Comparison of ENCODE assay signal across 9 cellular contexts in the genomic region with DNA sequence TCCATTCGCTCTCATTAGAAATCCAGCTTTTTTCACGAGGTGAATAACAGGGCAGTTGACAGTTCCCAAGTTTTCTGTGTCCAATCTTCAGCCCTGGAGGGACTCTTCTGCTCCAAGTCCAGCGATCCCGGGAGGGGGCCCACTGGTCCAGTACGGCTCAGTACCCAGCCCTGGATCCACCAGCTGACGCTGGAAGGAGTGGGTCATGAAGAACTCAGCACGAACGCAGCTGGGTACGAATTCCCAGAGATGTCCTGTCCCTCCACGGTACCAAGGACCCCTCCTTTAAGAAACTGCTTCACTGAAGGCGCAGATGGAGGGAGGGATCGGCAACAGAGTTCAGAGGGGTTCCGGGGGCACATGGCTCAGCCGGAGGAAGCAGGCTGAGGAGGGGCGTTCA. TPM values are rescaled to one million over a fixed set of nuclear protein-coding genes. Genes with fewer than 3 reads are reported as not detected.
DNase-seq lines count a peak whose midpoint lies in the region; ATAC-seq, FAIRE-seq and TF ChIP-seq lines count a peak whose summit lies in the region.
"Had no signal": no experiment of that assay in that cellular context is flagged by ENCODE, and none has a peak within 500 bp of the region (broad histone marks: within the 10 kb centered on the region; RNA-seq: fewer than 3 reads in every experiment).

No MANE protein-coding gene starts in this region.

- H3K27ac Mint-ChIP-seq in activated naive CD4-positive, alpha-beta T cell treated with anti-CD3 and anti-CD28 coated beads for 36 hours: peak overlapping the region; percentile 99

- CTCF ChIA-PET in activated naive CD4-positive, alpha-beta T cell treated with anti-CD3 and anti-CD28 coated beads for 36 hours (lab: Charles Lee): interaction anchor here (0.6 to 1.8 kb wide), 2 partner anchors 33 to 957 kb away, joined by 4 to 5 read pairs; no protein-coding TSS in a partner anchor
- CTCF ChIA-PET in K562 (lab: Yijun Ruan, JAX; ENCODE audit: low intra/inter-chr PET ratio): no interaction called here

- H3K36me3 Mint-ChIP-seq in activated naive CD4-positive, alpha-beta T cell treated with anti-CD3 and anti-CD28 coated beads for 36 hours (ENCODE audit: low read depth): peaks cover 6% of the 10 kb centered on the region

- POLR2A ChIA-PET in K562 (lab: Yijun Ruan, JAX): interaction anchor here (0.6 to 8.4 kb wide), 5 partner anchors 8 to 164 kb away, joined by 3 to 111 read pairs (median 4); a partner anchor contains a TSS

- 80% methylated on average over 14 of the region's 15 CpGs for WGBS in K562 (ENCODE audit: insufficient coverage, low coverage, missing lambda C conversion rate)
- 87% methylated on average over 7 of the region's 15 CpGs for WGBS in right lobe of liver (ENCODE audit: insufficient coverage, low coverage, low lambda C conversion rate, missing lambda C conversion rate)

- H3K9me3 Mint-ChIP-seq in activated naive CD4-positive, alpha-beta T cell treated with anti-CD3 and anti-CD28 coated beads for 36 hours: no peaks in the 10 kb centered on the region

- no peak for ATAC-seq in K562
- no peak for ATAC-seq in right lobe of liver
- no peak for ATAC-seq in HG02678 (IDR thresholded peaks at IDR 0.05; ENCODE audit: unreplicated experiment)

- H3K4me3 Mint-ChIP-seq in activated naive CD4-positive, alpha-beta T cell treated with anti-CD3 and anti-CD28 coated beads for 36 hours: peak overlapping the region; percentile 100

- H3K27ac ChIP-seq in K562 (ENCODE audit: extremely low read depth, low read depth, low read length) (no peak overlapping the region), right lobe of liver (peak overlapping the region in 2 of 3 donors; percentile 92 to 93), tibial artery (peak overlapping the region in 1 of 2 donors; percentile 93)

- TF ChIP-seq RAD21 in K562 (CRISPR knock-in tag; conservative IDR thresholded peaks at IDR 0.05 in 1 of 2, IDR thresholded peaks at IDR 0.05 in 1 of 2): no peak

- H2AFZ ChIP-seq in K562 (ENCODE audit: low read depth, low read length): peak overlapping the region; percentile 95; the same call in 1 of the 2 replicates

- H4K20me1 ChIP-seq in K562 (replicated peaks; ENCODE audit: control insufficient read depth, insufficient read depth, low read length): no peaks in the 10 kb centered on the region

- peaks cover 17% of the 10 kb centered on the region for H3K79me2 ChIP-seq in K562 (ENCODE audit: control insufficient read depth, insufficient read depth, low read length)

- peak overlapping the region; percentile 77 to 98 for H3K9ac ChIP-seq in K562 (ENCODE audit: insufficient read depth in 1 of 2, low read depth in 2 of 2, low read length in 2 of 2)

- no peaks in the 10 kb centered on the region; the same call in 2 of the 3 replicates for H3K36me3 ChIP-seq in K562 (ENCODE audit: control insufficient read depth, insufficient read depth, low read length)
- no peaks in the 10 kb centered on the region for H3K36me3 ChIP-seq in right lobe of liver
- peaks cover 0 to 18% (median 4%) of the 10 kb centered on the region in 3 donors for H3K36me3 ChIP-seq in tibial artery

- H3K27me3 Mint-ChIP-seq in activated naive CD4-positive, alpha-beta T cell treated with anti-CD3 and anti-CD28 coated beads for 36 hours (ENCODE audit: low read depth): no peaks in the 10 kb centered on the region

- intact Hi-C loops in activated naive CD4-positive, alpha-beta T cell treated with anti-CD3 and anti-CD28 coated beads for 36 hours (cut with micrococcal nuclease): no loop called here
- intact Hi-C loops in K562 (cut with micrococcal nuclease): loop anchor here (5.0 kb wide), 1 partner anchor 52 kb away; no protein-coding TSS in a partner anchor
- intact Hi-C loops in right lobe of liver (cut with DNase I): no loop called here
- intact Hi-C loops in tibial artery (cut with DNase I; ENCODE audit: low total_unique reads): no loop called here

- peaks cover 20% of the 10 kb centered on the region for H3K4me1 Mint-ChIP-seq in activated naive CD4-positive, alpha-beta T cell treated with anti-CD3 and anti-CD28 coated beads for 36 hours (ENCODE audit: low read depth)

- DNase-seq in activated naive CD4-positive, alpha-beta T cell treated with anti-CD3 and anti-CD28 coated beads for 36 hours: no peak
- DNase-seq in activated naive CD4-positive, alpha-beta T cell (lab: John Stamatoyannopoulos, UW): no peak
- DNase-seq in K562 (ENCODE audit: extremely low read depth in 1 of 4, low spot score in 3 of 4) (no peak), right lobe of liver (peak in 1 of 3 donors; percentile 53), tibial artery (no peak), 8988T (no peak), dermis blood vessel endothelial cell (no peak)
- DNase-seq: central memory CD4-positive, alpha-beta T cell had no signal

- H3K27me3 ChIP-seq in K562 (ENCODE audit: control insufficient read depth in 2 of 2, insufficient read depth in 2 of 2, low read length in 2 of 2): no peaks in the 10 kb centered on the region
- H3K27me3 ChIP-seq in right lobe of liver: no peaks in the 10 kb centered on the region
- H3K27me3 ChIP-seq in tibial artery: no peaks in the 10 kb centered on the region

- in situ Hi-C loops in K562 (cut with MboI): no loop called here

- peaks cover 11 to 43% of the 10 kb centered on the region in 2 experiments; a peak in 4 of 5 replicates for H3K4me1 ChIP-seq in K562 (replicated peaks in 1 of 2; ENCODE audit: control insufficient read depth in 2 of 2, insufficient read depth in 2 of 2, low read length in 2 of 2)
- H3K4me1 ChIP-seq in right lobe of liver: peaks cover 0 to 10% (median 0%) of the 10 kb centered on the region in 4 donors
- H3K4me1 ChIP-seq in tibial artery: peaks cover 0 to 19% (median 8%) of the 10 kb centered on the region in 4 donors

- no TSS peak for BruUV-seq in K562 (replicated peaks; lab: Mats Ljungman, UMichigan)

- TF ChIP-seq POLR2A in K562 (conservative IDR thresholded peaks at IDR 0.05) (no peak), right lobe of liver (IDR thresholded peaks at IDR 0.05) (no peak)

- TF ChIP-seq CTCF in K562 (IDR thresholded peaks at IDR 0.05 in 2 of 3, conservative IDR thresholded peaks at IDR 0.05 in 1 of 3; ENCODE audit: insufficient read depth in 2 of 3, low read depth in 1 of 3, low read length in 3 of 3): no peak
- TF ChIP-seq CTCF in right lobe of liver (IDR thresholded peaks at IDR 0.05): no peak
- no peak for TF ChIP-seq CTCF in tibial artery (IDR thresholded peaks at IDR 0.05)

- H3K9me1 ChIP-seq in K562 (ENCODE audit: control insufficient read depth, insufficient read depth, low read length): no peaks in the 10 kb centered on the region

- peak overlapping the region; percentile 46 for H3K4me3 ChIP-seq in K562
- H3K4me3 ChIP-seq in right lobe of liver: peak overlapping the region; percentile 50 to 68 (median 66)
- H3K4me3 ChIP-seq in tibial artery: peak overlapping the region; percentile 61 to 70

- TF ChIP-seq EP300 in K562 (IDR thresholded peaks at IDR 0.05; ENCODE audit: low read length): no peak

- FAIRE-seq in K562 (lab: Jason Lieb, UNC): no peak

- H3K9me3 ChIP-seq in K562 (replicated peaks; ENCODE audit: control insufficient read depth, insufficient read depth, low read depth, low read length) (no peaks in the 10 kb centered on the region), right lobe of liver (no peaks in the 10 kb centered on the region), tibial artery (no peaks in the 10 kb centered on the region)

- H3K4me2 ChIP-seq in K562 (ENCODE audit: insufficient read depth, low read length): peak overlapping the region; percentile 92

RNA-seq across cellular contexts. Expression of a gene that starts 16.5 kb away (rescaled TPM):
- total RNA-seq in activated naive CD4-positive, alpha-beta T cell treated with anti-CD3 and anti-CD28 coated beads for 36 hours: 100 to 1,000 TPM; 124 TPM
- 131 and 268 TPM in 2 replicates for total RNA-seq in K562 (2011; cell fraction: chromatin; rRNA removed; ENCODE audit: low replicate concordance)
- 179 and 197 TPM in 2 replicates for total RNA-seq in K562 (2011; cell fraction: nucleolus; rRNA removed)
- 114 and 129 TPM in 2 replicates for total RNA-seq in K562 (2011; cell fraction: nucleoplasm; rRNA removed)
- total RNA-seq in K562 (2014; rRNA removed): 47.4 and 78.1 TPM in 2 replicates
- total RNA-seq in K562 (2014; rRNA removed; fragmentation: Illumina TruSeq; extraction: Trizol): 23.1 and 32.5 TPM in 2 replicates
- 50.5 and 51.7 TPM in 2 replicates for total RNA-seq in K562 (2015; rRNA removed; fragmentation: Illumina TruSeq; extraction: Trizol)
- total RNA-seq in K562 (2021): 54.8 and 55.1 TPM in 2 replicates
- polyA plus RNA-seq in K562 (2011; rRNA removed): 63.9 and 109 TPM in 2 replicates
- polyA plus RNA-seq in K562 (2011; cell fraction: cytosol; rRNA removed): 79.8 and 80.4 TPM in 2 replicates
- polyA plus RNA-seq in K562 (2011; cell fraction: nucleus; rRNA removed): 310 and 355 TPM in 2 replicates
- 59.3 and 60.5 TPM in 2 replicates for polyA plus RNA-seq in K562 (2012)
- polyA plus RNA-seq in K562 (2014; fragmentation: Illumina TruSeq; extraction: Trizol): 78.5 and 95.2 TPM in 2 replicates
- polyA plus RNA-seq in K562 (2014; fragmentation: Nextera tagmentation; extraction: Ambion mirVana): 1 to 10 TPM; 1.2 to 6.9 TPM
- polyA plus RNA-seq in K562 (2014; rRNA removed): 50.0 and 53.7 TPM in 2 replicates
- polyA minus RNA-seq in K562 (2011; rRNA and poly(A)+ RNA removed): 62.7 and 70.3 TPM in 2 replicates
- 42.5 and 45.8 TPM in 2 replicates for polyA minus RNA-seq in K562 (2011; cell fraction: cytosol; rRNA and poly(A)+ RNA removed)
- polyA minus RNA-seq in K562 (2011; cell fraction: nucleus; rRNA and poly(A)+ RNA removed): 134 and 165 TPM in 2 replicates
- total RNA-seq in right lobe of liver: 10 to 100 TPM; 27.8 to 44.1 (median 33.2) TPM
- 68.3 and 81.5 TPM in 2 replicates for total RNA-seq in dermis blood vessel endothelial cell

RNA-seq across cellular contexts. Expression of a gene that starts 58.1 kb away (rescaled TPM):
- 10 to 100 TPM; 14.2 to 15.9 TPM for total RNA-seq in activated naive CD4-positive, alpha-beta T cell treated with anti-CD3 and anti-CD28 coated beads for 36 hours
- 31.5 and 48.3 TPM in 2 replicates for total RNA-seq in K562 (2011; cell fraction: chromatin; rRNA removed; ENCODE audit: low replicate concordance)
- 22.4 and 26.3 TPM in 2 replicates for total RNA-seq in K562 (2011; cell fraction: nucleolus; rRNA removed)
- 29.0 and 39.5 TPM in 2 replicates for total RNA-seq in K562 (2011; cell fraction: nucleoplasm; rRNA removed)
- 7.1 and 10.9 TPM in 2 replicates for total RNA-seq in K562 (2014; rRNA removed)
- 4.4 and 4.8 TPM in 2 replicates for total RNA-seq in K562 (2014; rRNA removed; fragmentation: Illumina TruSeq; extraction: Trizol)
- total RNA-seq in K562 (2015; rRNA removed; fragmentation: Illumina TruSeq; extraction: Trizol): 6.0 and 6.1 TPM in 2 replicates
- 14.8 and 15.0 TPM in 2 replicates for total RNA-seq in K562 (2021)
- polyA plus RNA-seq in K562 (2011; rRNA removed): 11.8 and 16.4 TPM in 2 replicates
- polyA plus RNA-seq in K562 (2011; cell fraction: cytosol; rRNA removed): 14.6 and 18.3 TPM in 2 replicates
- polyA plus RNA-seq in K562 (2011; cell fraction: nucleus; rRNA removed): 19.7 and 26.1 TPM in 2 replicates
- 11.3 and 18.8 TPM in 2 replicates for polyA plus RNA-seq in K562 (2012)
- 12.4 and 14.8 TPM in 2 replicates for polyA plus RNA-seq in K562 (2014; fragmentation: Illumina TruSeq; extraction: Trizol)
- under 1 TPM; 0.32 to 0.74 TPM for polyA plus RNA-seq in K562 (2014; fragmentation: Nextera tagmentation; extraction: Ambion mirVana)
- 14.1 and 15.1 TPM in 2 replicates for polyA plus RNA-seq in K562 (2014; rRNA removed)
- 10.7 and 11.3 TPM in 2 replicates for polyA minus RNA-seq in K562 (2011; rRNA and poly(A)+ RNA removed)
- 11.5 and 11.8 TPM in 2 replicates for polyA minus RNA-seq in K562 (2011; cell fraction: cytosol; rRNA and poly(A)+ RNA removed)
- 10.5 and 11.4 TPM in 2 replicates for polyA minus RNA-seq in K562 (2011; cell fraction: nucleus; rRNA and poly(A)+ RNA removed)
- 1 to 10 TPM; 1.5 to 3.2 (median 2.3) TPM for total RNA-seq in right lobe of liver
- 4.6 and 6.1 TPM in 2 replicates for total RNA-seq in dermis blood vessel endothelial cell
